ENCODE assay signal across 1 cellular context in the genomic region with DNA sequence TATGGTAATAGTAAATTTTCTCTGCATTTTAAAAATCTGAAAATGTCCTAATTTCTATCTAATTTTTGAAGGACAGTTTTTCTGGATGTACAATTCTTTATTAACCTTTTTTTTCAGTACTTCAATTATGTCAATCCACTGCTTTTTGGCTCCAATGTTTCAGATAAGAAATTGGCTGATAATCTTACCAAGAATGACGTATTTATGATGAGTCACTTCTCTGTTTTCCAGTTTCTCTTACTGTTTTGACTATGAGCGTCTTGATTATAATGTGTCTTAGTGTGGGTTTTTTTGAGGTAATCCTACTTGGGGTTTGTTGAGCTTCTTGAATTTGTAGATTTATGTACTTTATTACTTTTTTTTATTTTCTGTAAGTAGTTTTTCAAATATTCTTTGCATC.
TF ChIP-seq lines count a peak whose summit lies in the region.

No MANE protein-coding gene starts in this region.

TF ChIP-seq in GM12878, 131 proteins besides CTCF, POLR2A, EP300 and RAD21 (continued from another document):
- TF ChIP-seq, protein P1, sequence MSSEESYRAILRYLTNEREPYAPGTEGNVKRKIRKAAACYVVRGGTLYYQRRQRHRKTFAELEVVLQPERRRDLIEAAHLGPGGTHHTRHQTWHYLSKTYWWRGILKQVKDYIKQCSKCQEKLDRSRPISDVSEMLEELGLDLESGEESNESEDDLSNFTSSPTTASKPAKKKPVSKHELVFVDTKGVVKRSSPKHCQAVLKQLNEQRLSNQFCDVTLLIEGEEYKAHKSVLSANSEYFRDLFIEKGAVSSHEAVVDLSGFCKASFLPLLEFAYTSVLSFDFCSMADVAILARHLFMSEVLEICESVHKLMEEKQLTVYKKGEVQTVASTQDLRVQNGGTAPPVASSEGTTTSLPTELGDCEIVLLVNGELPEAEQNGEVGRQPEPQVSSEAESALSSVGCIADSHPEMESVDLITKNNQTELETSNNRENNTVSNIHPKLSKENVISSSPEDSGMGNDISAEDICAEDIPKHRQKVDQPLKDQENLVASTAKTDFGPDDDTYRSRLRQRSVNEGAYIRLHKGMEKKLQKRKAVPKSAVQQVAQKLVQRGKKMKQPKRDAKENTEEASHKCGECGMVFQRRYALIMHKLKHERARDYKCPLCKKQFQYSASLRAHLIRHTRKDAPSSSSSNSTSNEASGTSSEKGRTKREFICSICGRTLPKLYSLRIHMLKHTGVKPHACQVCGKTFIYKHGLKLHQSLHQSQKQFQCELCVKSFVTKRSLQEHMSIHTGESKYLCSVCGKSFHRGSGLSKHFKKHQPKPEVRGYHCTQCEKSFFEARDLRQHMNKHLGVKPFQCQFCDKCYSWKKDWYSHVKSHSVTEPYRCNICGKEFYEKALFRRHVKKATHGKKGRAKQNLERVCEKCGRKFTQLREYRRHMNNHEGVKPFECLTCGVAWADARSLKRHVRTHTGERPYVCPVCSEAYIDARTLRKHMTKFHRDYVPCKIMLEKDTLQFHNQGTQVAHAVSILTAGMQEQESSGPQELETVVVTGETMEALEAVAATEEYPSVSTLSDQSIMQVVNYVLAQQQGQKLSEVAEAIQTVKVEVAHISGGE (CRISPR knock-in tag; IDR thresholded peaks at IDR 0.05), result no peak
- TF ChIP-seq TBL1XR1 (IDR thresholded peaks at IDR 0.05; ENCODE audit: low read depth, low read length), result no peak
TF ChIP-seq in GM12878: peak in this region for 6.
